ENCODE assay signal across 18 cellular contexts in the genomic region with DNA sequence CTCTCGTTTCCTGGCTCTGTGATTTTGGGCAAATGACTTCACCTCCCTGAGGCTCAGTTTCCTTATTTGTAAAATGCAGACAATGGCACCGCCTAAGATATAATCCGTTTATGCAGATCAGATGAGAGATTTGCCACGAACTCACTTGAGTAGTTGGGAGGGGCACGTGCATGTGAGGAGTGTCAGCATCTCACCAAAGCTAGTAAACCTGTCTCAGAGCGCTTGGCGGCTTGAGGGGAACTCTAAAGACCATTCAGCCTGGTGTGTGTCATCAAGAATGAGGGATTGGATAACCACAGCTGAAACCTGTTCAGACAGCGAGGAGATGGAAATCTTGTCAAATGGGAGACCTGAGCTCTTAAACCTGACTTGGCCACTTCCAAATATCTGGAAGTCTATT. TPM values are rescaled to one million over a fixed set of nuclear protein-coding genes. Genes with fewer than 3 reads are reported as not detected.
A peak's percentile ranks its signal among the peaks of the same experiment; 100 is the strongest.
DNase-seq lines count a peak whose midpoint lies in the region; ATAC-seq, FAIRE-seq and TF ChIP-seq lines count a peak whose summit lies in the region.
"Had no signal": no experiment of that assay in that cellular context is flagged by ENCODE, and none has a peak within 500 bp of the region (broad histone marks: within the 10 kb centered on the region; RNA-seq: fewer than 3 reads in every experiment).

No MANE protein-coding gene starts in this region.

- H3K4me3 ChIP-seq in astrocyte (ENCODE audit: insufficient read depth, low read depth, low read length) = no peak overlapping the region
- H3K4me3 ChIP-seq in vagina = no peak overlapping the region
- H3K4me3 ChIP-seq: MG63, SJCRH30 had no signal

- H3K4me3 Mint-ChIP-seq in astrocyte (ENCODE audit: unreplicated experiment) = no peak overlapping the region
- H3K4me3 Mint-ChIP-seq: CD8-positive, alpha-beta T cell had no signal

- no peak for TF ChIP-seq CTCF in astrocyte (IDR thresholded peaks at IDR 0.05; ENCODE audit: insufficient read depth, low read depth, low read length)
- TF ChIP-seq CTCF in vagina (IDR thresholded peaks at IDR 0.05) = no peak

- FAIRE-seq in astrocyte (lab: Jason Lieb, UNC) = no peak
- FAIRE-seq: GM12892 had no signal

- H3K4me1 ChIP-seq in astrocyte (ENCODE audit: insufficient read depth, low read length) (peaks cover 17% of the 10 kb centered on the region), vagina (peaks cover 15% of the 10 kb centered on the region)

- H3K27me3 ChIP-seq in astrocyte (ENCODE audit: insufficient read depth, low read length) = no peaks in the 10 kb centered on the region
- H3K27me3 ChIP-seq in vagina = no peaks in the 10 kb centered on the region
- H3K27me3 ChIP-seq: MG63, SJCRH30 had no signal

- no peaks in the 10 kb centered on the region for H3K36me3 ChIP-seq in astrocyte (ENCODE audit: insufficient read depth, low read length)
- H3K36me3 ChIP-seq in vagina = no peaks in the 10 kb centered on the region
- H3K36me3 ChIP-seq: MG63, SJCRH30 had no signal

- no peaks in the 10 kb centered on the region for H3K79me2 ChIP-seq in astrocyte (ENCODE audit: insufficient read depth, low read length)

- no peak overlapping the region for H3K4me2 ChIP-seq in astrocyte (ENCODE audit: low read length)

- DNase-seq in DMS 273 (lab: John Stamatoyannopoulos, UW; ENCODE audit: unreplicated experiment) (peak; percentile 29), DMS 273 treated with DMSO at 0.1 percent for 48 hours (lab: John Stamatoyannopoulos, UW) (no peak), astrocyte (ENCODE audit: low read depth) (no peak), islet precursor cell (peak; percentile 75), NCI-H146 (lab: John Stamatoyannopoulos, UW) (no peak), RPMI8226 (no peak), vagina (ENCODE audit: extremely low spot score in 2 of 2) (no peak)
- DNase-seq: CD8-positive, alpha-beta T cell; GOT3; MG63; NCI-H1105; NCI-H1694 treated with DMSO at 0.1 percent for 48 hours; NCI-H2107; NCI-H345 had no signal

- H3K4me1 Mint-ChIP-seq in astrocyte (ENCODE audit: low read depth, unreplicated experiment) = peaks cover 13% of the 10 kb centered on the region

- no peak for TF ChIP-seq POLR2A in vagina (IDR thresholded peaks at IDR 0.05)

- H3K27me3 Mint-ChIP-seq in astrocyte (ENCODE audit: low read depth, unreplicated experiment) = peaks cover 9% of the 10 kb centered on the region

- no peak overlapping the region for H3K9ac ChIP-seq in astrocyte (ENCODE audit: low read length)

- H4K20me1 ChIP-seq in astrocyte (ENCODE audit: insufficient read depth, low read length) = no peaks in the 10 kb centered on the region

- H3K9me3 Mint-ChIP-seq in astrocyte (ENCODE audit: unreplicated experiment) = no peaks in the 10 kb centered on the region
- H3K9me3 Mint-ChIP-seq: CD8-positive, alpha-beta T cell had no signal

- peak overlapping the region; percentile 53 for H3K27ac Mint-ChIP-seq in astrocyte (ENCODE audit: unreplicated experiment)
- H3K27ac Mint-ChIP-seq: CD8-positive, alpha-beta T cell had no signal

- ATAC-seq in GM18909 (IDR thresholded peaks at IDR 0.05; ENCODE audit: poor library complexity, unreplicated experiment) = no peak
- ATAC-seq: CD8-positive, alpha-beta T cell had no signal

- no peak overlapping the region for H2AFZ ChIP-seq in astrocyte (ENCODE audit: low read depth, low read length)

- no peak overlapping the region for H3K27ac ChIP-seq in astrocyte (ENCODE audit: low read depth, low read length)
- H3K27ac ChIP-seq in vagina = no peak overlapping the region
- H3K27ac ChIP-seq: 22Rv1, SJCRH30 had no signal

- no peaks in the 10 kb centered on the region for H3K9me3 ChIP-seq in astrocyte (ENCODE audit: insufficient read depth, low read depth, low read length)
- H3K9me3 ChIP-seq in vagina = no peaks in the 10 kb centered on the region
- H3K9me3 ChIP-seq: MG63, SJCRH30 had no signal

- intact Hi-C loops in vagina (cut with DNase I) = no loop called here

- H3K36me3 Mint-ChIP-seq in astrocyte (ENCODE audit: low read depth, unreplicated experiment) = no peaks in the 10 kb centered on the region

RNA-seq across cellular contexts. Expression of a gene that starts 48.7 kb away (rescaled TPM):
- total RNA-seq in astrocyte = 0.96 and 1.5 TPM in 2 replicates
- total RNA-seq in vagina = 30.2 TPM

Comparison
In these comparisons a context has a peak if more than half of its experiments do, and no peak if none do; other contexts are left out.
1. DNase-seq: peak in DMS 273 (single experiment) and islet precursor cell (single experiment); none in DMS 273 treated with DMSO at 0.1 percent for 48 hours (single experiment), astrocyte (single experiment), NCI-H146 (single experiment), RPMI8226 (single experiment) and vagina (0 of 2).
2. RNA of a gene that starts 48.7 kb away (total RNA-seq): 30.2 TPM in vagina (single experiment); 0.96 to 1.5 TPM in astrocyte; every median in the first group is over 10 times any median in the second.